In genomic region chr5:133932441-133933168, GRCh38 we compare ENCODE assay signal across 1 cellular context.
TF ChIP-seq lines count a peak whose summit lies in the region.

No MANE protein-coding gene starts in this region.

TF ChIP-seq in K562, 482 proteins besides CTCF, POLR2A, EP300 and RAD21 (continued from another document and continues in another):
- peak; percentile 75 for TF ChIP-seq CXXC5 (CRISPR knock-in tag; IDR thresholded peaks at IDR 0.05)
- no peak for TF ChIP-seq XRCC3 (IDR thresholded peaks at IDR 0.05)
- TF ChIP-seq ZKSCAN8 (CRISPR knock-in tag; IDR thresholded peaks at IDR 0.05) = no peak
- TF ChIP-seq, protein P1, sequence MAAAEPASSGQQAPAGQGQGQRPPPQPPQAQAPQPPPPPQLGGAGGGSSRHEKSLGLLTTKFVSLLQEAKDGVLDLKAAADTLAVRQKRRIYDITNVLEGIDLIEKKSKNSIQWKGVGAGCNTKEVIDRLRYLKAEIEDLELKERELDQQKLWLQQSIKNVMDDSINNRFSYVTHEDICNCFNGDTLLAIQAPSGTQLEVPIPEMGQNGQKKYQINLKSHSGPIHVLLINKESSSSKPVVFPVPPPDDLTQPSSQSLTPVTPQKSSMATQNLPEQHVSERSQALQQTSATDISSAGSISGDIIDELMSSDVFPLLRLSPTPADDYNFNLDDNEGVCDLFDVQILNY (CRISPR knock-in tag; IDR thresholded peaks at IDR 0.05) = no peak
- TF ChIP-seq SUPT5H (IDR thresholded peaks at IDR 0.05) = no peak
- no peak for TF ChIP-seq CREBBP (IDR thresholded peaks at IDR 0.05; ENCODE audit: low read depth, low read length)
- TF ChIP-seq ZNF76 (CRISPR knock-in tag; IDR thresholded peaks at IDR 0.05; ENCODE audit: borderline replicate concordance) = 0 out of 2 replicates have a peak, but pooled peaks have one; percentile 46
- TF ChIP-seq TCF7L2 (IDR thresholded peaks at IDR 0.05; ENCODE audit: low read depth, low read length) = no peak
- no peak for TF ChIP-seq ARID2 (IDR thresholded peaks at IDR 0.05)
- TF ChIP-seq ZBTB7A (IDR thresholded peaks at IDR 0.05; ENCODE audit: borderline replicate concordance, control insufficient read depth, low read depth, low read length) = peak; percentile 68; the same call in 1 of the 2 replicates
- peak; percentile 81 for TF ChIP-seq ZNF311 (CRISPR knock-in tag; IDR thresholded peaks at IDR 0.05)
- no peak; the same call in 1 of the 2 replicates for TF ChIP-seq MEF2D (tag; conservative IDR thresholded peaks at IDR 0.05; ENCODE audit: low read depth)
- no peak for TF ChIP-seq JUN (IDR thresholded peaks at IDR 0.05; ENCODE audit: borderline replicate concordance, low read depth, low read length)
- no peak; the same call in 1 of the 2 replicates for TF ChIP-seq JUN (CRISPR knock-in tag; IDR thresholded peaks at IDR 0.05; ENCODE audit: borderline replicate concordance)
- TF ChIP-seq ETS2 (tag; IDR thresholded peaks at IDR 0.05; ENCODE audit: borderline replicate concordance, poor library complexity, severe bottlenecking) = no peak
- 0 out of 2 replicates have a peak, but pooled peaks have one; percentile 14 for TF ChIP-seq ZNF41 (CRISPR knock-in tag; conservative IDR thresholded peaks at IDR 0.05)
- no peak for TF ChIP-seq RBM22 (IDR thresholded peaks at IDR 0.05; ENCODE audit: low read depth, low read length, poor library complexity, severe bottlenecking)
- TF ChIP-seq NFRKB (IDR thresholded peaks at IDR 0.05; ENCODE audit: low read depth) = no peak
- no peak for TF ChIP-seq ZNF253 (CRISPR knock-in tag; conservative IDR thresholded peaks at IDR 0.05)
- TF ChIP-seq SRSF3 (IDR thresholded peaks at IDR 0.05; ENCODE audit: insufficient read depth, low read length) = no peak
- TF ChIP-seq NBN (IDR thresholded peaks at IDR 0.05; ENCODE audit: low read depth) = peak; percentile 43; the same call in 1 of the 2 replicates
- no peak for TF ChIP-seq PRPF4 (IDR thresholded peaks at IDR 0.05; ENCODE audit: insufficient read depth, low read depth, low read length, poor library complexity, severe bottlenecking)
- TF ChIP-seq CLOCK (CRISPR knock-in tag; IDR thresholded peaks at IDR 0.05; ENCODE audit: borderline replicate concordance) = no peak
- no peak for TF ChIP-seq MCM2 (IDR thresholded peaks at IDR 0.05; ENCODE audit: low read depth)
- no peak; a peak in 1 of 4 replicates for TF ChIP-seq ARNT (IDR thresholded peaks at IDR 0.05)
- TF ChIP-seq CBX8 (IDR thresholded peaks at IDR 0.05; ENCODE audit: borderline replicate concordance, extremely low read depth, low read depth, low read length, poor library complexity, severe bottlenecking) = no peak
- no peak for TF ChIP-seq ZNF212 (CRISPR knock-in tag; IDR thresholded peaks at IDR 0.05)
- TF ChIP-seq, protein P2, sequence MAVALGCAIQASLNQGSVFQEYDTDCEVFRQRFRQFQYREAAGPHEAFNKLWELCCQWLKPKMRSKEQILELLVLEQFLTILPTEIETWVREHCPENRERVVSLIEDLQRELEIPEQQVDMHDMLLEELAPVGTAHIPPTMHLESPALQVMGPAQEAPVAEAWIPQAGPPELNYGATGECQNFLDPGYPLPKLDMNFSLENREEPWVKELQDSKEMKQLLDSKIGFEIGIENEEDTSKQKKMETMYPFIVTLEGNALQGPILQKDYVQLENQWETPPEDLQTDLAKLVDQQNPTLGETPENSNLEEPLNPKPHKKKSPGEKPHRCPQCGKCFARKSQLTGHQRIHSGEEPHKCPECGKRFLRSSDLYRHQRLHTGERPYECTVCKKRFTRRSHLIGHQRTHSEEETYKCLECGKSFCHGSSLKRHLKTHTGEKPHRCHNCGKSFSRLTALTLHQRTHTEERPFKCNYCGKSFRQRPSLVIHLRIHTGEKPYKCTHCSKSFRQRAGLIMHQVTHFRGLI (CRISPR knock-in tag; IDR thresholded peaks at IDR 0.05) = no peak
- TF ChIP-seq ILF3 (IDR thresholded peaks at IDR 0.05; ENCODE audit: borderline replicate concordance) = no peak
- peak; percentile 56; the same call in 1 of the 2 replicates for TF ChIP-seq ATF4 (CRISPR knock-in tag; IDR thresholded peaks at IDR 0.05)
- TF ChIP-seq KLF13 (tag; IDR thresholded peaks at IDR 0.05; ENCODE audit: borderline replicate concordance, low read depth) = peak; percentile 44; the same call in 1 of the 2 replicates
- TF ChIP-seq CCNT2 (IDR thresholded peaks at IDR 0.05; ENCODE audit: borderline replicate concordance, extremely low read depth, insufficient read length, low read depth, low read length) = peak; percentile 75
- 0 out of 2 replicates have a peak, but pooled peaks have one; percentile 16 for TF ChIP-seq ZBTB1 (CRISPR knock-in tag; IDR thresholded peaks at IDR 0.05; ENCODE audit: borderline replicate concordance, low read depth)
- TF ChIP-seq PHF21A (IDR thresholded peaks at IDR 0.05; ENCODE audit: borderline replicate concordance, low read depth) = no peak
- peak; percentile 75 for TF ChIP-seq MEIS2 (IDR thresholded peaks at IDR 0.05; ENCODE audit: partially characterized antibody)
- no peak for TF ChIP-seq TAF7 (tag; IDR thresholded peaks at IDR 0.05)
- TF ChIP-seq JUND (IDR thresholded peaks at IDR 0.05; ENCODE audit: borderline replicate concordance, low read depth, low read length) = peak; percentile 50; the same call in 1 of the 2 replicates
- peak; percentile 59; the same call in 1 of the 3 replicates for TF ChIP-seq JUND (tag; IDR thresholded peaks at IDR 0.05; ENCODE audit: borderline replicate concordance, low read depth, low read length)
- TF ChIP-seq, protein P3, sequence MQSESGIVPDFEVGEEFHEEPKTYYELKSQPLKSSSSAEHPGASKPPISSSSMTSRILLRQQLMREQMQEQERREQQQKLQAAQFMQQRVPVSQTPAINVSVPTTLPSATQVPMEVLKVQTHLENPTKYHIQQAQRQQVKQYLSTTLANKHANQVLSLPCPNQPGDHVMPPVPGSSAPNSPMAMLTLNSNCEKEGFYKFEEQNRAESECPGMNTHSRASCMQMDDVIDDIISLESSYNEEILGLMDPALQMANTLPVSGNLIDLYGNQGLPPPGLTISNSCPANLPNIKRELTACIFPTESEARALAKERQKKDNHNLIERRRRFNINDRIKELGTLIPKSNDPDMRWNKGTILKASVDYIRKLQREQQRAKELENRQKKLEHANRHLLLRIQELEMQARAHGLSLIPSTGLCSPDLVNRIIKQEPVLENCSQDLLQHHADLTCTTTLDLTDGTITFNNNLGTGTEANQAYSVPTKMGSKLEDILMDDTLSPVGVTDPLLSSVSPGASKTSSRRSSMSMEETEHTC (IDR thresholded peaks at IDR 0.05) = peak; percentile 69; the same call in 1 of the 2 replicates
- TF ChIP-seq SLC30A9 (CRISPR knock-in tag; IDR thresholded peaks at IDR 0.05) = no peak
- TF ChIP-seq PREB (CRISPR knock-in tag; IDR thresholded peaks at IDR 0.05) = no peak
- 0 out of 2 replicates have a peak, but pooled peaks have one; percentile 30 for TF ChIP-seq ZNF175 (CRISPR knock-in tag; IDR thresholded peaks at IDR 0.05; ENCODE audit: low read depth)
- TF ChIP-seq ZFPM2 (CRISPR knock-in tag; IDR thresholded peaks at IDR 0.05) = no peak
- TF ChIP-seq MAFF (IDR thresholded peaks at IDR 0.05; ENCODE audit: low read length) = peak; percentile 10; the same call in 1 of the 2 replicates
- TF ChIP-seq, protein P4, sequence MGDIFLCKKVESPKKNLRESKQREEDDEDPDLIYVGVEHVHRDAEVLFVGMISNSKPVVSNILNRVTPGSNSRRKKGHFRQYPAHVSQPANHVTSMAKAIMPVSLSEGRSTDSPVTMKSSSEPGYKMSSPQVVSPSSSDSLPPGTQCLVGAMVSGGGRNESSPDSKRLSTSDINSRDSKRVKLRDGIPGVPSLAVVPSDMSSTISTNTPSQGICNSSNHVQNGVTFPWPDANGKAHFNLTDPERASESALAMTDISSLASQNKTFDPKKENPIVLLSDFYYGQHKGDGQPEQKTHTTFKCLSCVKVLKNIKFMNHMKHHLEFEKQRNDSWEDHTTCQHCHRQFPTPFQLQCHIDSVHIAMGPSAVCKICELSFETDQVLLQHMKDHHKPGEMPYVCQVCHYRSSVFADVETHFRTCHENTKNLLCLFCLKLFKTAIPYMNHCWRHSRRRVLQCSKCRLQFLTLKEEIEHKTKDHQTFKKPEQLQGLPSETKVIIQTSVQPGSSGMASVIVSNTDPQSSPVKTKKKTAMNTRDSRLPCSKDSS (IDR thresholded peaks at IDR 0.05; ENCODE audit: low read depth, partially characterized antibody) = no peak
- no peak for TF ChIP-seq CHCHD3 (CRISPR knock-in tag; IDR thresholded peaks at IDR 0.05)
- 0 out of 2 replicates have a peak, but pooled peaks have one; percentile 39 for TF ChIP-seq CREB5 (CRISPR knock-in tag; IDR thresholded peaks at IDR 0.05)
- TF ChIP-seq, protein P5, sequence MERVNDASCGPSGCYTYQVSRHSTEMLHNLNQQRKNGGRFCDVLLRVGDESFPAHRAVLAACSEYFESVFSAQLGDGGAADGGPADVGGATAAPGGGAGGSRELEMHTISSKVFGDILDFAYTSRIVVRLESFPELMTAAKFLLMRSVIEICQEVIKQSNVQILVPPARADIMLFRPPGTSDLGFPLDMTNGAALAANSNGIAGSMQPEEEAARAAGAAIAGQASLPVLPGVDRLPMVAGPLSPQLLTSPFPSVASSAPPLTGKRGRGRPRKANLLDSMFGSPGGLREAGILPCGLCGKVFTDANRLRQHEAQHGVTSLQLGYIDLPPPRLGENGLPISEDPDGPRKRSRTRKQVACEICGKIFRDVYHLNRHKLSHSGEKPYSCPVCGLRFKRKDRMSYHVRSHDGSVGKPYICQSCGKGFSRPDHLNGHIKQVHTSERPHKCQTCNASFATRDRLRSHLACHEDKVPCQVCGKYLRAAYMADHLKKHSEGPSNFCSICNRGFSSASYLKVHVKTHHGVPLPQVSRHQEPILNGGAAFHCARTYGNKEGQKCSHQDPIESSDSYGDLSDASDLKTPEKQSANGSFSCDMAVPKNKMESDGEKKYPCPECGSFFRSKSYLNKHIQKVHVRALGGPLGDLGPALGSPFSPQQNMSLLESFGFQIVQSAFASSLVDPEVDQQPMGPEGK (CRISPR knock-in tag; IDR thresholded peaks at IDR 0.05; ENCODE audit: borderline replicate concordance) = no peak
- TF ChIP-seq SRSF9 (IDR thresholded peaks at IDR 0.05; ENCODE audit: borderline replicate concordance, low read depth, low read length) = no peak
- no peak for TF ChIP-seq PRMT5 (CRISPR knock-in tag; IDR thresholded peaks at IDR 0.05)
- peak; percentile 88 for TF ChIP-seq ZNF263 (CRISPR knock-in tag; IDR thresholded peaks at IDR 0.05; ENCODE audit: borderline replicate concordance)
- peak; percentile 80 for TF ChIP-seq SOX6 (IDR thresholded peaks at IDR 0.05)
- no peak for TF ChIP-seq ZNF644 (tag; IDR thresholded peaks at IDR 0.05; ENCODE audit: low read depth)
- TF ChIP-seq MLLT1 (IDR thresholded peaks at IDR 0.05) = peak in 1 of 2 experiments; percentile 94; a peak in 2 of 4 replicates
- no peak for TF ChIP-seq POLR3G (IDR thresholded peaks at IDR 0.05; ENCODE audit: extremely low read depth, insufficient read length, insufficient replicate concordance)
- TF ChIP-seq PCBP1 (IDR thresholded peaks at IDR 0.05; ENCODE audit: low read depth, low read length, poor library complexity, severe bottlenecking) = no peak
